ENCODE assay signal across 8 cellular contexts in genomic region chr13:48126944-48127814, GRCh38. TPM values are rescaled to one million over a fixed set of nuclear protein-coding genes. Genes with fewer than 3 reads are reported as not detected.
DNase-seq lines count a peak whose midpoint lies in the region; ATAC-seq, FAIRE-seq and TF ChIP-seq lines count a peak whose summit lies in the region.

No MANE protein-coding gene starts in this region.

- peak overlapping the region; percentile 25 to 39 (median 35) for H3K4me3 Mint-ChIP-seq in T-cell

- H3K27ac Mint-ChIP-seq in T-cell: peak overlapping the region; percentile 87 to 91

- in situ Hi-C loops in mammary epithelial cell (cut with MboI; ENCODE audit: low sequenced_read_pairs in 2 of 2): loop anchor here in 1 of 2 donors (5.0 to 10.0 kb wide), 2 partner anchors 105 to 448 kb away; partner anchors contain the start of gene ITM2B

- H3K9me3 ChIP-seq in mammary epithelial cell (replicated peaks; ENCODE audit: insufficient read depth, low read length): no peaks in the 10 kb centered on the region
- no peaks in the 10 kb centered on the region for H3K9me3 ChIP-seq in small intestine (ENCODE audit: control insufficient read depth, low read depth)

- H3K4me2 ChIP-seq in mammary epithelial cell (ENCODE audit: insufficient read depth, low read depth, low read length): no peak overlapping the region

- peaks cover 23 to 32% (median 32%) of the 10 kb centered on the region in 3 donors for H3K4me1 Mint-ChIP-seq in T-cell

- POLR2A ChIA-PET in T-cell (lab: Charles Lee): interaction anchor here (0.6 to 1.1 kb wide), 5 partner anchors 29 to 197 kb away, joined by 3 to 7 read pairs (median 4); no protein-coding TSS in a partner anchor

- dilution Hi-C loops in mammary epithelial cell (cut with HindIII; ENCODE audit: low sequenced_read_pairs): loop anchor here (5.0 kb wide), 1 partner anchor 75 kb away; no protein-coding TSS in a partner anchor

- H3K79me2 ChIP-seq in mammary epithelial cell (ENCODE audit: insufficient read depth, low read length): no peaks in the 10 kb centered on the region

- peaks cover 0 to under 1% of the 10 kb centered on the region in 2 donors for H3K27me3 Mint-ChIP-seq in T-cell

- H3K36me3 Mint-ChIP-seq in T-cell: no peaks in the 10 kb centered on the region

- peak; percentile 19 for FAIRE-seq in small intestine (lab: Jason Lieb, UNC)

- peak; percentile 61 to 72 for TF ChIP-seq CTCF in mammary epithelial cell (conservative IDR thresholded peaks at IDR 0.05 in 1 of 2, IDR thresholded peaks at IDR 0.05 in 1 of 2; ENCODE audit: extremely low read depth in 1 of 2, insufficient read depth in 1 of 2, low read depth in 1 of 2, low read length in 2 of 2)

- H3K9me3 Mint-ChIP-seq in T-cell: no peaks in the 10 kb centered on the region

- no peaks in the 10 kb centered on the region for H3K36me3 ChIP-seq in mammary epithelial cell (ENCODE audit: insufficient read depth, low read length)
- no peaks in the 10 kb centered on the region for H3K36me3 ChIP-seq in small intestine (ENCODE audit: control insufficient read depth in 2 of 2, insufficient read depth in 2 of 2, low read length in 2 of 2)

- H3K27ac ChIP-seq in mammary epithelial cell (ENCODE audit: insufficient read depth, low read depth, low read length): peak overlapping the region; percentile 29
- H3K27ac ChIP-seq in small intestine (ENCODE audit: low read depth in 1 of 2, low read length in 1 of 2): peak overlapping the region in 1 of 2 donors; percentile 49

- H2AFZ ChIP-seq in mammary epithelial cell (ENCODE audit: low read depth, low read length): peak overlapping the region; percentile 86

- H3K27me3 ChIP-seq in mammary epithelial cell (ENCODE audit: insufficient read depth, low read length) (no peaks in the 10 kb centered on the region), small intestine (ENCODE audit: control insufficient read depth in 2 of 2, insufficient read depth in 2 of 2, low read length in 2 of 2) (no peaks in the 10 kb centered on the region)

- H3K9ac ChIP-seq in mammary epithelial cell (ENCODE audit: insufficient read depth, low read length): no peak overlapping the region

- H4K20me1 ChIP-seq in mammary epithelial cell (ENCODE audit: insufficient read depth, low read length): no peaks in the 10 kb centered on the region

- DNase-seq in D341Med (ENCODE audit: low spot score) (peak; percentile 69), NAMALWA (ENCODE audit: low spot score) (peak; percentile 80), T-cell (peak in 33 of 34 experiments; percentile 2 to 63 (median 30)), mammary epithelial cell (peak; percentile 67), iPS-NIHi11 (ENCODE audit: low spot score) (peak; percentile 65), small intestine (peak; percentile 78)

- ATAC-seq in GM21576 (IDR thresholded peaks at IDR 0.05; ENCODE audit: unreplicated experiment): peak; percentile 77
- peak; percentile 81 to 94 (median 92) for ATAC-seq in T-cell (replicated peaks in 1 of 4)
- no peak for ATAC-seq in GM19328 (IDR thresholded peaks at IDR 0.05; ENCODE audit: unreplicated experiment)

- no peak overlapping the region for H3K4me3 ChIP-seq in mammary epithelial cell (replicated peaks in 1 of 3; ENCODE audit: insufficient read depth in 1 of 3, low read depth in 2 of 3, low read length in 3 of 3)
- no peak overlapping the region for H3K4me3 ChIP-seq in small intestine (ENCODE audit: low read depth in 1 of 2, low read length in 2 of 2)

- H3K4me1 ChIP-seq in mammary epithelial cell (ENCODE audit: insufficient read depth, low read length): peaks cover 24% of the 10 kb centered on the region
- peaks cover 3 to 5% of the 10 kb centered on the region in 2 donors for H3K4me1 ChIP-seq in small intestine (ENCODE audit: control insufficient read depth in 2 of 2, insufficient read depth in 1 of 2, low read depth in 1 of 2, low read length in 1 of 2)

- 39% methylated on average over 5 of the region's 5 CpGs for WGBS in mammary epithelial cell (ENCODE audit: low coverage, missing lambda C conversion rate)
- WGBS in small intestine, 3 donors: 13 to 24% (median 19%) methylated on average over 5 of the region's 5 CpGs

- intact Hi-C loops in mammary epithelial cell (cut with micrococcal nuclease): loop anchor here (1.0 to 10.0 kb wide), 7 partner anchors 83 to 642 kb away; partner anchors contain the start of genes ITM2B and RB1

- no TSS peak for BruUV-seq in mammary epithelial cell (replicated peaks; lab: Mats Ljungman, UMichigan)

- CTCF ChIA-PET in T-cell (lab: Charles Lee): interaction anchor here (0.6 to 2.7 kb wide), 20 partner anchors 8 to 648 kb away, joined by 3 to 28 read pairs (median 4); partner anchors contain the start of genes ITM2B (in 1 of the 2) and LPAR6 (in 1 of the 2)
- CTCF ChIA-PET in mammary epithelial cell (lab: Charles Lee; ENCODE audit: low non-redundant PET): interaction anchor here (0.5 to 1.1 kb wide), 5 partner anchors 80 to 453 kb away, joined by 3 to 11 read pairs (median 4); partner anchors contain the start of gene ITM2B

RNA-seq across cellular contexts. Expression of gene MED4, which starts 32.3 kb away (rescaled TPM):
- total RNA-seq in T-cell: 10 to 100 TPM; 43.7 to 51.3 (median 45.7) TPM
- 10 to 100 TPM; 24.8 to 43.1 TPM for total RNA-seq in mammary epithelial cell
- polyA plus RNA-seq in mammary epithelial cell: 35.9 TPM
- polyA minus RNA-seq in mammary epithelial cell: 2.1 TPM
- polyA plus RNA-seq in small intestine: 10 to 100 TPM; 64.1 to 69.4 (median 69.1) TPM

Comparison
In these comparisons a context has a peak if more than half of its experiments do, and no peak if none do; other contexts are left out.
1. DNase-seq: peak in every context shown above with its lines; median percentile 80 in NAMALWA; 78 in small intestine; 69 in D341Med; 67 in mammary epithelial cell; 65 in iPS-NIHi11; 30 in T-cell.